In genomic region chr1:66505671-66506392, GRCh38 we compare ENCODE assay signal across 19 cellular contexts. TPM values are rescaled to one million over a fixed set of nuclear protein-coding genes. Genes with fewer than 3 reads are reported as not detected.
DNase-seq lines count a peak whose midpoint lies in the region; ATAC-seq, FAIRE-seq and TF ChIP-seq lines count a peak whose summit lies in the region.
"Had no signal": no experiment of that assay in that cellular context is flagged by ENCODE, and none has a peak within 500 bp of the region (broad histone marks: within the 10 kb centered on the region; RNA-seq: fewer than 3 reads in every experiment).

No MANE protein-coding gene starts in this region.

- ATAC-seq in HG02870 (IDR thresholded peaks at IDR 0.05; ENCODE audit: unreplicated experiment), result no peak
- ATAC-seq in GM18870 (IDR thresholded peaks at IDR 0.05; ENCODE audit: unreplicated experiment), result no peak

- H2AK5ac ChIP-seq in trophoblast cell (ENCODE audit: low read length), result no peak overlapping the region

- no peak overlapping the region for H3K4ac ChIP-seq in trophoblast cell (ENCODE audit: low read depth, low read length)

- no peak overlapping the region for H3K9ac ChIP-seq in trophoblast cell (ENCODE audit: low read length)

- H4K91ac ChIP-seq in trophoblast cell (ENCODE audit: low read depth, low read length), result no peak overlapping the region

- no peaks in the 10 kb centered on the region for H3K79me1 ChIP-seq in trophoblast cell (ENCODE audit: low read length)

- no peak for FAIRE-seq in urothelium cell line (lab: Jason Lieb, UNC)
- FAIRE-seq: bronchial epithelial cell had no signal

- no peak overlapping the region for H3K18ac ChIP-seq in trophoblast cell (ENCODE audit: low read length)

- in situ Hi-C loops in SK-MEL-5 (cut with HindIII; ENCODE audit: low pct_unique_long_range_greater_than_20kb, low sequenced_read_pairs), result no loop called here

- H2BK5ac ChIP-seq in trophoblast cell (ENCODE audit: low read depth, low read length, poor library complexity), result no peak overlapping the region

- H3K27me3 ChIP-seq in trophoblast cell (ENCODE audit: insufficient read depth, low read length), result no peaks in the 10 kb centered on the region

- no peak overlapping the region for H3K4me2 ChIP-seq in trophoblast cell (ENCODE audit: low read length)
- H3K4me2 ChIP-seq: PC-9 had no signal

- peak; percentile 73 for DNase-seq in EL
- DNase-seq in SK-MEL-5 (ENCODE audit: low read depth, low spot score), result peak; percentile 41
- peak; percentile 75 for DNase-seq in fibroblast of mammary gland (ENCODE audit: low read depth)
- DNase-seq in trophoblast cell, result peak in 1 of 2 donors; percentile 8
- DNase-seq in urothelium cell line (ENCODE audit: low spot score), result no peak
- no peak for DNase-seq in GM19238 (ENCODE audit: insufficient read length, low spot score)
- DNase-seq: activated CD4-positive, alpha-beta T cell treated with anti-CD3 and anti-CD28 coated beads, Interleukin-2, amount 50 U/mL, for 4 hours; GF-D8; NCI-H1092; PC-9; stimulated activated CD4-positive, alpha-beta T cell treated with anti-CD3 and anti-CD28 coated beads, Interleukin-4, amount 100 ng/mL, for 24 hours; stimulated activated naive CD4-positive, alpha-beta T cell had no signal

- H3K36me3 ChIP-seq in trophoblast cell (ENCODE audit: control insufficient read depth in 1 of 2, insufficient read depth in 2 of 2, low read length in 2 of 2), result no peaks in the 10 kb centered on the region
- H3K36me3 ChIP-seq: prostate gland had no signal

- no peak overlapping the region for H4K12ac ChIP-seq in trophoblast cell (ENCODE audit: low read depth, low read length)

- H2AFZ ChIP-seq in trophoblast cell (ENCODE audit: insufficient read depth, low read length, poor library complexity), result no peak overlapping the region
- H2AFZ ChIP-seq: PC-9 had no signal

- H4K8ac ChIP-seq in trophoblast cell (ENCODE audit: low read depth, low read length), result no peak overlapping the region

- peaks cover 3% of the 10 kb centered on the region for H3K9me3 ChIP-seq in trophoblast cell (ENCODE audit: insufficient read depth, low read depth, low read length)
- H3K9me3 ChIP-seq: prostate gland had no signal

- no CpG with 5 or more reads among the region's 5 CpGs for WGBS in trophoblast cell (ENCODE audit: extremely low coverage, insufficient coverage, insufficient read length)

- H3K23ac ChIP-seq in trophoblast cell (ENCODE audit: low read length), result peak overlapping the region; percentile 66

- H3K14ac ChIP-seq in trophoblast cell (ENCODE audit: low read length), result no peak overlapping the region

- H3K4me1 ChIP-seq in trophoblast cell (ENCODE audit: control insufficient read depth in 1 of 2, insufficient read depth in 2 of 2, low read length in 2 of 2), result no peaks in the 10 kb centered on the region
- H3K4me1 ChIP-seq: prostate gland had no signal

- H3K27ac ChIP-seq in trophoblast cell (ENCODE audit: low read depth, low read length), result no peak overlapping the region
- H3K27ac ChIP-seq: C4-2B, PC-9, prostate gland had no signal

- H3K79me2 ChIP-seq in trophoblast cell (ENCODE audit: control insufficient read depth, insufficient read depth, low read length, poor library complexity), result no peaks in the 10 kb centered on the region

- TF ChIP-seq CTCF in fibroblast of mammary gland (conservative IDR thresholded peaks at IDR 0.05; ENCODE audit: control insufficient read depth, insufficient read depth, low read depth, low read length), result no peak

- H3K4me3 ChIP-seq in fibroblast of mammary gland (ENCODE audit: control insufficient read depth, low read depth, low read length), result no peak overlapping the region
- no peak overlapping the region for H3K4me3 ChIP-seq in trophoblast cell (ENCODE audit: low read depth, low read length)
- H3K4me3 ChIP-seq: PC-9, prostate gland had no signal

- H2BK12ac ChIP-seq in trophoblast cell (ENCODE audit: low read length), result no peak overlapping the region

- no peak overlapping the region for H2BK120ac ChIP-seq in trophoblast cell (ENCODE audit: insufficient read depth, low read length, poor library complexity)

RNA-seq across cellular contexts. Expression of gene SGIP1, which starts 28.1 kb away (rescaled TPM):
- total RNA-seq in SK-MEL-5 (2014; rRNA removed; shearing (Covaris generic)), result 0.16 and 0.37 TPM in 2 replicates
- 0.04 and 0.14 TPM in 2 replicates for polyA plus RNA-seq in SK-MEL-5 (2015; cell fraction: cytosol; rRNA removed)
- not detected in 2 replicates for polyA plus RNA-seq in SK-MEL-5 (2015; cell fraction: nucleus; rRNA removed)
- 0.62 and 0.65 TPM in 2 replicates for polyA plus RNA-seq in trophoblast cell (2013)
- total RNA-seq: activated T-helper 2 cell treated with anti-CD3 and anti-CD28 coated beads, Interferon-gamma antibody, Interleukin-2, Interleukin-4, amounts not matched to agents 10 μg/mL and 5 μg/mL and 100 μg/mL, durations not matched to agents 14 hours and 24 hours and 36 hours; PC-9; T-helper 2 cell treated with Interferon-gamma antibody and Interleukin-4, amounts not matched to agents 100 ng/mL and 5 ng/mL, for 36 hours had no signal

Comparison
In these comparisons a context has a peak if more than half of its experiments do, and no peak if none do; other contexts are left out.
1. DNase-seq: peak in EL (single experiment), SK-MEL-5 (single experiment) and fibroblast of mammary gland (single experiment); none in urothelium cell line (single experiment) and GM19238 (single experiment).